ENCODE assay signal across 25 cellular contexts in genomic region chr16:9153502-9153864, GRCh38.
"Had no signal": no experiment of that assay in that cellular context is flagged by ENCODE, and none has a peak within 500 bp of the region (broad histone marks: within the 10 kb centered on the region; RNA-seq: fewer than 3 reads in every experiment).

No MANE protein-coding gene starts in this region.

- H3K9me3 Mint-ChIP-seq: natural killer cell; stimulated activated effector memory CD8-positive, alpha-beta T cell treated with anti-CD3 and anti-CD28 coated beads, Interleukin-12 subunit alpha, Interleukin-12 subunit beta, amount 100 ng/mL, for 72 hours; stimulated activated naive CD8-positive, alpha-beta T cell treated with anti-CD3 and anti-CD28 coated beads, Interleukin-15, Interleukin-2, amounts not matched to agents 100 ng/mL and 50 ng/mL, for 24 hours had no signal

- H3K79me2 ChIP-seq: hepatocyte had no signal

- DNase-seq: islet precursor cell; left ventricle myocardium inferior; mesendoderm; naive B cell; natural killer cell; ovary; retina; right cardiac atrium; sigmoid colon; small intestine; spleen; stimulated activated CD4-positive, alpha-beta T cell treated with anti-CD3 and anti-CD28 coated beads, Interleukin-4, amount 100 ng/mL, for 24 hours; stimulated activated naive CD4-positive, alpha-beta T cell; tibial artery; trophoblast cell; upper lobe of right lung; uterus had no signal

- H3K27ac ChIP-seq: hepatocyte, left ventricle myocardium inferior, ovary, prostate gland, sigmoid colon, spleen, suprapubic skin, thoracic aorta, tibial artery, upper lobe of right lung, uterus had no signal

- H3K36me3 Mint-ChIP-seq: mesothelial cell of epicardium; naive B cell; natural killer cell; stimulated activated effector memory CD8-positive, alpha-beta T cell treated with anti-CD3 and anti-CD28 coated beads, Interleukin-12 subunit alpha, Interleukin-12 subunit beta, amount 100 ng/mL, for 72 hours had no signal

- H3K36me3 ChIP-seq: left ventricle myocardium inferior, ovary, prostate gland, sigmoid colon, spleen, suprapubic skin, thoracic aorta, tibial artery, upper lobe of right lung, uterus had no signal

- ATAC-seq: stimulated activated effector memory CD8-positive, alpha-beta T cell treated with anti-CD3 and anti-CD28 coated beads, Interleukin-12 subunit alpha, Interleukin-12 subunit beta, amount 100 ng/mL, for 72 hours; upper lobe of right lung had no signal

- H2AFZ ChIP-seq: hepatocyte had no signal

- FAIRE-seq: small intestine had no signal

- H3K4me1 Mint-ChIP-seq: mesothelial cell of epicardium; natural killer cell; stimulated activated effector memory CD8-positive, alpha-beta T cell treated with anti-CD3 and anti-CD28 coated beads, Interleukin-12 subunit alpha, Interleukin-12 subunit beta, amount 100 ng/mL, for 72 hours had no signal

- H3K4me2 ChIP-seq: hepatocyte had no signal

- H3K27me3 ChIP-seq: ovary, upper lobe of right lung, uterus had no signal

- H3K27ac Mint-ChIP-seq: mesothelial cell of epicardium; naive B cell; natural killer cell; stimulated activated effector memory CD8-positive, alpha-beta T cell treated with anti-CD3 and anti-CD28 coated beads, Interleukin-12 subunit alpha, Interleukin-12 subunit beta, amount 100 ng/mL, for 72 hours; stimulated activated naive CD8-positive, alpha-beta T cell treated with anti-CD3 and anti-CD28 coated beads, Interleukin-15, Interleukin-2, amounts not matched to agents 100 ng/mL and 50 ng/mL, for 24 hours had no signal

- H3K4me3 ChIP-seq: hepatocyte, left ventricle myocardium inferior, lung, ovary, prostate gland, sigmoid colon, spleen, suprapubic skin, thoracic aorta, tibial artery, upper lobe of right lung, uterus had no signal

- H3K4me1 ChIP-seq: left ventricle myocardium inferior, prostate gland, sigmoid colon, spleen, suprapubic skin, tibial artery, upper lobe of right lung, uterus had no signal

- H3K9me3 ChIP-seq: left ventricle myocardium inferior, ovary, prostate gland, sigmoid colon, spleen, suprapubic skin, thoracic aorta, tibial artery, upper lobe of right lung, uterus had no signal

- H3K4me3 Mint-ChIP-seq: mesothelial cell of epicardium; naive B cell; natural killer cell; stimulated activated effector memory CD8-positive, alpha-beta T cell treated with anti-CD3 and anti-CD28 coated beads, Interleukin-12 subunit alpha, Interleukin-12 subunit beta, amount 100 ng/mL, for 72 hours; stimulated activated naive CD8-positive, alpha-beta T cell treated with anti-CD3 and anti-CD28 coated beads, Interleukin-15, Interleukin-2, amounts not matched to agents 100 ng/mL and 50 ng/mL, for 24 hours had no signal
